Comparison of ENCODE assay signal across 8 cellular contexts in genomic region chr6:32148722-32149576, GRCh38. TPM values are rescaled to one million over a fixed set of nuclear protein-coding genes. Genes with fewer than 3 reads are reported as not detected.
DNase-seq lines count a peak whose midpoint lies in the region; ATAC-seq and TF ChIP-seq lines count a peak whose summit lies in the region.

No MANE protein-coding gene starts in this region.

- H3K4me3 ChIP-seq in A673 (ENCODE audit: low read depth, low read length, poor library complexity, severe bottlenecking) = no peak overlapping the region

- peaks cover 17% of the 10 kb centered on the region for H3K4me1 Mint-ChIP-seq in activated T-helper 17 cell treated with anti-CD3 and anti-CD28 coated beads, Interleukin-2, amount 50 U/mL, for 72 hours

- CTCF ChIA-PET in A673 (lab: Charles Lee) = no interaction called here

- peak; percentile 85 for ATAC-seq in activated T-helper 17 cell treated with anti-CD3 and anti-CD28 coated beads, Interleukin-2, amount 50 U/mL, for 72 hours (replicated peaks)
- peak; percentile 39 for ATAC-seq in left ventricle myocardium superior
- no peak for ATAC-seq in HG02571 (IDR thresholded peaks at IDR 0.05; ENCODE audit: unreplicated experiment)

- no peaks in the 10 kb centered on the region for H3K36me3 ChIP-seq in A673 (ENCODE audit: insufficient read depth, low read length, poor library complexity, severe bottlenecking)

- H3K9me3 ChIP-seq in A673 (ENCODE audit: low read depth, low read length, poor library complexity, severe bottlenecking) = no peaks in the 10 kb centered on the region

- H3K27ac Mint-ChIP-seq in activated T-helper 17 cell treated with anti-CD3 and anti-CD28 coated beads, Interleukin-2, amount 50 U/mL, for 72 hours = peak overlapping the region; percentile 48

- H3K27me3 Mint-ChIP-seq in activated T-helper 17 cell treated with anti-CD3 and anti-CD28 coated beads, Interleukin-2, amount 50 U/mL, for 72 hours = peaks cover 28% of the 10 kb centered on the region

- TF ChIP-seq CTCF in A673 (conservative IDR thresholded peaks at IDR 0.05; ENCODE audit: low read depth, low read length) = no peak

- no peak overlapping the region for H3K27ac ChIP-seq in A673 (ENCODE audit: low read depth, low read length, poor library complexity, severe bottlenecking)

- peaks cover 17% of the 10 kb centered on the region for H3K4me1 ChIP-seq in A673 (ENCODE audit: insufficient read depth, low read length, poor library complexity, severe bottlenecking)

- DNase-seq in NAMALWA (ENCODE audit: low spot score) = peak; percentile 62
- DNase-seq in left ventricle myocardium superior = peak; percentile 76
- peak; percentile 60 for DNase-seq in stimulated activated CD4-positive, alpha-beta T cell treated with anti-CD3 and anti-CD28 coated beads, Interleukin-12 subunit alpha, Interleukin-12 subunit beta, amount 100 ng/mL, for 4 hours
- no peak for DNase-seq in A673 (ENCODE audit: low spot score)
- no peak for DNase-seq in occipital lobe (lab: John Stamatoyannopoulos, UW)
- no peak for DNase-seq in GM03348 (ENCODE audit: low spot score)

- intact Hi-C loops in left ventricle myocardium superior (cut with micrococcal nuclease) (no loop called here), A673 (cut with micrococcal nuclease; ENCODE audit: unreplicated experiment) (no loop called here)

- peak overlapping the region; percentile 80 for H3K4me3 Mint-ChIP-seq in activated T-helper 17 cell treated with anti-CD3 and anti-CD28 coated beads, Interleukin-2, amount 50 U/mL, for 72 hours

- BruUV-seq in A673 (replicated peaks; lab: Mats Ljungman, UMichigan) = no TSS peak

- POLR2A ChIA-PET in A673 (lab: Charles Lee; ENCODE audit: low non-redundant PET) = no interaction called here

- H3K27me3 ChIP-seq in A673 (replicated peaks; ENCODE audit: insufficient read depth, low read depth, low read length, poor library complexity) = no peaks in the 10 kb centered on the region

- H3K36me3 Mint-ChIP-seq in activated T-helper 17 cell treated with anti-CD3 and anti-CD28 coated beads, Interleukin-2, amount 50 U/mL, for 72 hours (ENCODE audit: low read depth) = no peaks in the 10 kb centered on the region

- no peaks in the 10 kb centered on the region for H3K9me3 Mint-ChIP-seq in activated T-helper 17 cell treated with anti-CD3 and anti-CD28 coated beads, Interleukin-2, amount 50 U/mL, for 72 hours

RNA-seq across cellular contexts. Expression of gene PRRT1, which starts 2.8 kb away (rescaled TPM):
- under 1 TPM; 0.17 to 0.29 TPM for total RNA-seq in activated T-helper 17 cell treated with anti-CD3 and anti-CD28 coated beads, Interleukin-2, amount 50 U/mL, for 72 hours
- total RNA-seq in left ventricle myocardium superior (0.27 TPM), A673 (2021) (4.5 and 4.7 TPM in 2 replicates), occipital lobe (0.78 TPM)

RNA-seq across cellular contexts. Expression of gene PPT2, which starts 5.0 kb away (rescaled TPM):
- total RNA-seq in activated T-helper 17 cell treated with anti-CD3 and anti-CD28 coated beads, Interleukin-2, amount 50 U/mL, for 72 hours = 10 to 100 TPM; 10.5 to 18.0 TPM
- total RNA-seq in left ventricle myocardium superior (22.6 TPM), A673 (2021) (58.6 and 70.9 TPM in 2 replicates), occipital lobe (15.1 TPM)

RNA-seq across cellular contexts. Expression of gene EGFL8, which starts 15.4 kb away (rescaled TPM):
- 10 to 100 TPM in 1 of 2 donors, 1 to 10 TPM in 1; 6.7 to 10.1 TPM for total RNA-seq in activated T-helper 17 cell treated with anti-CD3 and anti-CD28 coated beads, Interleukin-2, amount 50 U/mL, for 72 hours
- total RNA-seq in left ventricle myocardium superior = 7.7 TPM
- 31.3 and 32.4 TPM in 2 replicates for total RNA-seq in A673 (2021)
- total RNA-seq in occipital lobe = 7.5 TPM

RNA-seq across cellular contexts. Expression of gene FKBPL, which starts 18.9 kb away (rescaled TPM):
- total RNA-seq in activated T-helper 17 cell treated with anti-CD3 and anti-CD28 coated beads, Interleukin-2, amount 50 U/mL, for 72 hours = 1 to 10 TPM; 7.4 to 9.3 TPM
- 2.6 TPM for total RNA-seq in left ventricle myocardium superior
- 13.5 and 14.1 TPM in 2 replicates for total RNA-seq in A673 (2021)
- 3.3 TPM for total RNA-seq in occipital lobe

RNA-seq across cellular contexts. Expression of gene ATF6B, which starts 20.9 kb away (rescaled TPM):
- 10 to 100 TPM; 73.4 to 99.9 TPM for total RNA-seq in activated T-helper 17 cell treated with anti-CD3 and anti-CD28 coated beads, Interleukin-2, amount 50 U/mL, for 72 hours
- 26.8 TPM for total RNA-seq in left ventricle myocardium superior
- 70.2 and 74.7 TPM in 2 replicates for total RNA-seq in A673 (2021)
- 15.4 TPM for total RNA-seq in occipital lobe

Comparison
In these comparisons a context has a peak if more than half of its experiments do, and no peak if none do; other contexts are left out.
1. DNase-seq: peak in NAMALWA (single experiment), left ventricle myocardium superior (single experiment) and stimulated activated CD4-positive, alpha-beta T cell treated with anti-CD3 and anti-CD28 coated beads, Interleukin-12 subunit alpha, Interleukin-12 subunit beta, amount 100 ng/mL, for 4 hours (single experiment); none in A673 (single experiment), occipital lobe (single experiment) and GM03348 (single experiment).